Comparison of ENCODE assay signal across 8 cellular contexts in the genomic region with DNA sequence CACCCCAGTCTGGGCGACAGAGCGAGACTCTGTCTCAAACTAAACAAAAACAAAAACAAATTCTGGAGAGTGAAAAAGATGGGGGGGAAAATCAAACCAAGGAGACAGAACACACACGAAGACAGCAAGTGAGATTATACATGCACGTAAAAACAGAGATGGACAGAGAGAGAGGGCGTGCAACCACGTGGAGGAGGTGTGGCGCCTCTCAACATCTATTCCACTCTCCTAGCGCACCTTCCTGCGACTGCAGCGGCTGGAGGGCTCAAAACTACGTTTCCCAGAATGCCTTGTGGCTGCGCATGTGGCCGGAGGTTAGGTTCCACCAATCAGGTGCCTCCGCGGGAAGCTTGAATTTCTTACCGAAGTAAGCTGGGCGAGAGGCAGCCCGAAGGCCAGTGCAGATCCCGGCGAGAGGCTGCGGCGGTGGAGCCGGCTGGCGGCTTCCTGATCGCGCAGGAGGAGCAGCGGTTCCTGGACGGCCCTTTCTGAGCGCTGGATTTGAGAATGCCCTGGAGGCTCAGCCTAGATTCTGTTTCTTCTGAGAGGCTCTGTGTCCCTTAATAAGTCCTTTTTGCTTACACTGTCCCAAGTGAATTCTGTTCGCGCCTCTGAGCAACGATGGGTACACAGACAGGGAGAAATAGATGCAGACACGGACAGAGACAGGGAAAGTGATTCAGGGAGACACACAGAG.
A peak's percentile ranks its signal among the peaks of the same experiment; 100 is the strongest.
DNase-seq lines count a peak whose midpoint lies in the region; ATAC-seq and TF ChIP-seq lines count a peak whose summit lies in the region.

No MANE protein-coding gene starts in this region.

- no peak for ATAC-seq in GM18505 (IDR thresholded peaks at IDR 0.05; ENCODE audit: unreplicated experiment)

- peak overlapping the region; percentile 25 for H3K9ac ChIP-seq in HUES6 (ENCODE audit: low read length)

- H3K4me3 ChIP-seq in HUES6 (ENCODE audit: low read depth, low read length) (peak overlapping the region; percentile 52), epithelial cell of esophagus (ENCODE audit: low read length) (no peak overlapping the region)

- no peak overlapping the region for H3K27ac ChIP-seq in HUES6 (ENCODE audit: low read depth, low read length)

- TF ChIP-seq POLR2A in GM18505 (IDR thresholded peaks at IDR 0.05; ENCODE audit: borderline replicate concordance, extremely low read depth, insufficient read depth, insufficient read length), result peak; percentile 65

- H3K9me3 ChIP-seq in HUES6 (ENCODE audit: control insufficient read depth, insufficient read depth, low read depth, low read length), result no peaks in the 10 kb centered on the region

- DNase-seq in 8988T (peak; percentile 75), NOMO-1 (lab: John Stamatoyannopoulos, UW; ENCODE audit: unreplicated experiment in 2 of 2) (peak; percentile 86 to 90), epithelial cell of esophagus (ENCODE audit: low read depth) (peak; percentile 91), midbrain (lab: John Stamatoyannopoulos, UW) (peak; percentile 86)
- peak; percentile 89 for DNase-seq in activated CD8-positive, alpha-beta memory T cell treated with anti-CD3 and anti-CD28 coated beads for 24 hours
- peak; percentile 70 to 73 for DNase-seq in stimulated activated CD8-positive, alpha-beta memory T cell treated with anti-CD3 and anti-CD28 coated beads, Interleukin-4, amount 100 ng/mL, for 4 hours (ENCODE audit: low read depth in 2 of 2, low spot score in 1 of 2)

- peaks cover 37% of the 10 kb centered on the region for H3K27me3 ChIP-seq in HUES6 (ENCODE audit: control insufficient read depth, insufficient read depth, low read length)

- no peaks in the 10 kb centered on the region for H3K36me3 ChIP-seq in HUES6 (ENCODE audit: control insufficient read depth, insufficient read depth, low read length)

- peaks cover 5% of the 10 kb centered on the region for H3K4me1 ChIP-seq in HUES6 (ENCODE audit: control insufficient read depth, insufficient read depth, low read length)

- peak; percentile 10 for TF ChIP-seq CTCF in epithelial cell of esophagus (IDR thresholded peaks at IDR 0.05; ENCODE audit: insufficient read depth, low read depth, low read length, missing control alignments)
